ENCODE assay signal across 1 cellular context in the genomic region with DNA sequence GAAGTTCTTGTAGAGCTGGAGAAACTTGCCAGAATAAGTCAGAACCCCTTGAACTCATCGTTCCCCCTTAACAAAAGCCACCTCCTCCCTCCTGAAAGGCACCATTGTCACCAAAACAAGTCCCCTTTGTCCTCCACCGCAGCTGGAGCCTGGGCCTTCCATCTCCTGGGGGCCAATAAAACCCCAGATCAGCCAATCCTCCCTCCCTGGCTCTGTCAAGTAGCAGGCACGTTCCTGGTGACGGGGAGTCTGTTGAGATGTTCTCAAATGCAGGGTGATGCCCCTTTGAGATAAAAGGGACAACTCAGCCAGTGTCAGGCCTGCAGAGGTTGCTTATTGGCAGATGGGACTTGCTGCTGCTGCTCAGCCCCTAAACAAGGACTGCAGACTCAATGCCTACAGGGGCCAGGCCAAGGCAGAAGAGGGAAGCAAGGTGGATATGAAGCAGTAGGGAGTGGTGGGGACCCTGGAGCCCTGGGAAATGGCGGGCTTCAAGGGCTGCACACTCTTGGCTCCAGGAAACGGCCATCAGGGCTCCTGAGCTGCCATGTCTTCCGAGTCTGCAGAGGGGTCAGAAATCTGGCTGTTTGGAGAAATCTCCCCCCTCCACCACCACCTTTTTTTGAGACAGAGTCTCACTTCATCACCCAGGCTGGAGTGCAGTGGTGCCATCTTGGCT.
TF ChIP-seq lines count a peak whose summit lies in the region.

No MANE protein-coding gene starts in this region.

TF ChIP-seq in HepG2, 621 proteins besides CTCF, POLR2A, EP300 and RAD21 (continued from another document):
- TF ChIP-seq NCOA1 (CRISPR knock-in tag; IDR thresholded peaks at IDR 0.05) = no peak
- no peak for TF ChIP-seq MIER2 (CRISPR knock-in tag; IDR thresholded peaks at IDR 0.05)
TF ChIP-seq in HepG2: peak in this region for 7.
